ENCODE assay signal across 11 cellular contexts in genomic region chr2:107669335-107669734, GRCh38.
A peak's percentile ranks its signal among the peaks of the same experiment; 100 is the strongest.
DNase-seq lines count a peak whose midpoint lies in the region; ATAC-seq, FAIRE-seq and TF ChIP-seq lines count a peak whose summit lies in the region.
"Had no signal": no experiment of that assay in that cellular context is flagged by ENCODE, and none has a peak within 500 bp of the region (broad histone marks: within the 10 kb centered on the region; RNA-seq: fewer than 3 reads in every experiment).

No MANE protein-coding gene starts in this region.

- in situ Hi-C loops in GM13976 (cut with MboI; ENCODE audit: low sequenced_read_pairs, unreplicated experiment), result no loop called here

- H3K4me2 ChIP-seq in osteoblast (ENCODE audit: insufficient read depth, low read length), result no peak overlapping the region

- no peaks in the 10 kb centered on the region for H4K20me1 ChIP-seq in osteoblast (ENCODE audit: insufficient read depth, low read length)

- H3K4me3 ChIP-seq in bronchial epithelial cell (ENCODE audit: low read depth, low read length) (no peak overlapping the region), osteoblast (ENCODE audit: insufficient read depth, low read length) (peak overlapping the region; percentile 23)

- TF ChIP-seq CTCF in bronchial epithelial cell (IDR thresholded peaks at IDR 0.05; ENCODE audit: insufficient read depth, low read length, severe bottlenecking) (peak; percentile 29), osteoblast (IDR thresholded peaks at IDR 0.05; ENCODE audit: extremely low read depth, low read depth, low read length) (peak; percentile 47), GM13976 (IDR thresholded peaks at IDR 0.05; ENCODE audit: borderline replicate concordance, control extremely low read depth, extremely low read depth, insufficient read depth, missing control alignments) (no peak)

- H3K36me3 ChIP-seq in bronchial epithelial cell (ENCODE audit: control insufficient read depth, insufficient read depth, low read length) (no peaks in the 10 kb centered on the region), osteoblast (ENCODE audit: insufficient read depth, low read length) (no peaks in the 10 kb centered on the region)

- peaks cover 0 to 11% of the 10 kb centered on the region in 2 donors for H3K36me3 Mint-ChIP-seq in activated naive CD4-positive, alpha-beta T cell treated with anti-CD3 and anti-CD28 coated beads, Interleukin-2, amount 50 U/mL, for 72 hours

- H3K4me1 ChIP-seq in osteoblast (ENCODE audit: insufficient read depth, low read length), result no peaks in the 10 kb centered on the region

- no peaks in the 10 kb centered on the region for H3K9me3 ChIP-seq in osteoblast (ENCODE audit: low read depth, low read length)

- no peak for ATAC-seq in activated naive CD4-positive, alpha-beta T cell treated with anti-CD3 and anti-CD28 coated beads, Interleukin-2, amount 50 U/mL, for 72 hours

- no peak for FAIRE-seq in bronchial epithelial cell (lab: Jason Lieb, UNC)

- no peak overlapping the region for H2AFZ ChIP-seq in osteoblast (ENCODE audit: low read length)

- H3K27ac ChIP-seq in osteoblast (ENCODE audit: low read depth, low read length), result no peak overlapping the region

- H3K79me2 ChIP-seq in osteoblast (ENCODE audit: insufficient read depth, low read length), result no peaks in the 10 kb centered on the region

- H3K9me3 Mint-ChIP-seq in activated naive CD4-positive, alpha-beta T cell treated with anti-CD3 and anti-CD28 coated beads, Interleukin-2, amount 50 U/mL, for 72 hours, result peaks cover 16 to 17% of the 10 kb centered on the region in 2 donors

- DNase-seq in DMS53 treated with DMSO at 0.1 percent for 48 hours (lab: John Stamatoyannopoulos, UW; ENCODE audit: unreplicated experiment), result peak; percentile 3
- DNase-seq in M059J (ENCODE audit: low read depth), result peak; percentile 40
- DNase-seq in bronchial epithelial cell (ENCODE audit: low read depth), result peak; percentile 40
- DNase-seq in osteoblast (ENCODE audit: insufficient read length, low spot score, missing footprints), result peak; percentile 2
- no peak for DNase-seq in stimulated activated CD4-positive, alpha-beta T cell treated with anti-CD3 and anti-CD28 coated beads, Interleukin-4, amount 100 ng/mL, for 24 hours
- no peak for DNase-seq in HuH-7 (ENCODE audit: low spot score)
- DNase-seq in GM13976 (ENCODE audit: low spot score), result no peak
- no peak for DNase-seq in activated naive CD4-positive, alpha-beta T cell treated with anti-CD3 and anti-CD28 coated beads, Interleukin-2, amount 50 U/mL, for 72 hours (ENCODE audit: low spot score in 2 of 2)
- DNase-seq: activated naive CD4-positive, alpha-beta T cell; erythroblast; NCI-H748 treated with DMSO at 0.1 percent for 48 hours had no signal

- H3K27me3 ChIP-seq in bronchial epithelial cell (ENCODE audit: control insufficient read depth, insufficient read depth, low read length), result no peaks in the 10 kb centered on the region
- no peaks in the 10 kb centered on the region for H3K27me3 ChIP-seq in osteoblast (ENCODE audit: insufficient read depth, low read length)

- H3K27ac Mint-ChIP-seq in activated naive CD4-positive, alpha-beta T cell treated with anti-CD3 and anti-CD28 coated beads, Interleukin-2, amount 50 U/mL, for 72 hours, result no peak overlapping the region

Comparison
In these comparisons a context has a peak if more than half of its experiments do, and no peak if none do; other contexts are left out.
1. DNase-seq: peak in DMS53 treated with DMSO at 0.1 percent for 48 hours (single experiment), M059J (single experiment), bronchial epithelial cell (single experiment) and osteoblast (single experiment); none in stimulated activated CD4-positive, alpha-beta T cell treated with anti-CD3 and anti-CD28 coated beads, Interleukin-4, amount 100 ng/mL, for 24 hours (single experiment), HuH-7 (single experiment), GM13976 (single experiment) and activated naive CD4-positive, alpha-beta T cell treated with anti-CD3 and anti-CD28 coated beads, Interleukin-2, amount 50 U/mL, for 72 hours (0 of 2).